Comparison of ENCODE assay signal across 28 cellular contexts in the genomic region with DNA sequence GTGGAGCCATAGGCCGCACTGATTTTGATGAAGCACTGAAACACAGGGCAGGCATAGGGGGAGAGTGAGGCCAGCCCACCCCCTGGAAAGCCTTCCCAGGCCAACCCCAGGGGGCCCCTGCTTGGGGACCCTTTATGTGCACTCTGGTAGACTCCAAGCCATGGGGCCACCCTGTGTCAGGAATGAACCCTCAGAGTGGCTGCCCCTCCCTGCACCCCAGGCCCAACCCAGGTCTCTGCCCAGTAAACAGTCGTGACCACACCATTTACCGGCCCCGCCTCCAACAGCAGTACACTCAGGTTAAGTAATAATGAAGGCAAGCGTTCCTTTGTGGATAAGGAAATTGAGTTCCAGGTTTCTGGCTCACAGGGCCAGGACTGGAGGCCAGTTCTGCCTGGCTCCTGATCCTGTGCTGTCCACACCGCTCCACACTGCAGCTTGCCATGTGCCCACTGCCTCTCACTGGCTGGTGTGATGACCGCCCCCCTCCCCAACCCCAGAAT. TPM values are rescaled to one million over a fixed set of nuclear protein-coding genes. Genes with fewer than 3 reads are reported as not detected.
DNase-seq lines count a peak whose midpoint lies in the region; ATAC-seq, FAIRE-seq and TF ChIP-seq lines count a peak whose summit lies in the region.
"Had no signal": no experiment of that assay in that cellular context is flagged by ENCODE, and none has a peak within 500 bp of the region (broad histone marks: within the 10 kb centered on the region; RNA-seq: fewer than 3 reads in every experiment).

No MANE protein-coding gene starts in this region.

- H3K27ac ChIP-seq in breast epithelium (no peak overlapping the region), HepG2 (ENCODE audit: extremely low read length, insufficient read depth, low read length) (no peak overlapping the region), aorta (ENCODE audit: low read depth in 1 of 2, low read length in 2 of 2) (no peak overlapping the region)
- H3K27ac ChIP-seq: brain microvascular endothelial cell, coronary artery, neural progenitor cell, prostate gland, SK-N-MC, skin epidermis, WERI-Rb-1 had no signal

- no peak for TF ChIP-seq POLR2A in breast epithelium (IDR thresholded peaks at IDR 0.05)
- TF ChIP-seq POLR2A in HepG2 (IDR thresholded peaks at IDR 0.05; ENCODE audit: insufficient read depth in 1 of 2, low read depth in 2 of 2, low read length in 2 of 2), result no peak

- H3K27ac Mint-ChIP-seq in MCF 10A (ENCODE audit: low read depth, unreplicated experiment), result no peak overlapping the region
- no peak overlapping the region for H3K27ac Mint-ChIP-seq in chondrocyte (ENCODE audit: unreplicated experiment)
- H3K27ac Mint-ChIP-seq: activated naive CD8-positive, alpha-beta T cell treated with anti-CD3 and anti-CD28 coated beads, Interleukin-2, amount 50 U/mL, for 24 hours; CD8-positive, alpha-beta memory T cell; T-helper 2 cell treated with Interferon-gamma antibody and Interleukin-4, amounts not matched to agents 5 μg/mL and 100 μg/mL, for 36 hours had no signal

- CTCF ChIA-PET in MCF 10A (lab: Yijun Ruan, JAX), result no interaction called here
- CTCF ChIA-PET in HepG2 (lab: Yijun Ruan, JAX; ENCODE audit: low intra/inter-chr PET ratio, low total read pairs), result no interaction called here

- no TSS peak for BruUV-seq in MCF 10A (replicated peaks; lab: Mats Ljungman, UMichigan)
- no TSS peak for BruUV-seq in HepG2 (replicated peaks; lab: Mats Ljungman, UMichigan)

- H3K4me1 Mint-ChIP-seq in MCF 10A (ENCODE audit: insufficient read depth, unreplicated experiment) (peaks cover 16% of the 10 kb centered on the region), chondrocyte (ENCODE audit: low read depth) (peaks cover 10% of the 10 kb centered on the region)

- TF ChIP-seq EP300 in HepG2 (IDR thresholded peaks at IDR 0.05; ENCODE audit: low read depth in 2 of 2, low read length in 2 of 2) (no peak), HepG2 (CRISPR knock-in tag; IDR thresholded peaks at IDR 0.05; ENCODE audit: borderline replicate concordance) (no peak)

- TF ChIP-seq CTCF in MCF 10A (IDR thresholded peaks at IDR 0.05; ENCODE audit: unreplicated experiment), result no peak
- TF ChIP-seq CTCF in breast epithelium (IDR thresholded peaks at IDR 0.05), result no peak
- TF ChIP-seq CTCF in chondrocyte (IDR thresholded peaks at IDR 0.05), result no peak
- TF ChIP-seq CTCF in HepG2 (CRISPR knock-in tag; IDR thresholded peaks at IDR 0.05), result no peak
- no peak for TF ChIP-seq CTCF in GM13976 (IDR thresholded peaks at IDR 0.05; ENCODE audit: borderline replicate concordance, control extremely low read depth, extremely low read depth, insufficient read depth, missing control alignments)

- H3K4me1 ChIP-seq in breast epithelium, result no peaks in the 10 kb centered on the region
- H3K4me1 ChIP-seq in HepG2 (ENCODE audit: insufficient read depth, low read length), result peaks cover 25% of the 10 kb centered on the region
- no peaks in the 10 kb centered on the region for H3K4me1 ChIP-seq in aorta (ENCODE audit: control insufficient read depth in 1 of 2, insufficient read depth in 2 of 2, low read length in 2 of 2)
- H3K4me1 ChIP-seq: prostate gland had no signal

- in situ Hi-C loops in HepG2 (cut with HindIII; ENCODE audit: extremely low pct_ligation_motif_present, low pct_unique_long_range_greater_than_20kb) (loop anchor here (5.0 kb wide), 1 partner anchor 50 kb away; no protein-coding TSS in a partner anchor), GM13976 (cut with MboI; ENCODE audit: low sequenced_read_pairs, unreplicated experiment) (no loop called here)

- peak; percentile 27 for DNase-seq in MCF 10A (ENCODE audit: unreplicated experiment)
- DNase-seq in breast epithelium (ENCODE audit: low spot score in 2 of 2), result no peak
- DNase-seq in chondrocyte (ENCODE audit: low spot score), result peak; percentile 77
- peak; percentile 12 for DNase-seq in HepG2 (ENCODE audit: low spot score)
- peak; percentile 12 to 36 for DNase-seq in aorta
- no peak for DNase-seq in GM13976 (ENCODE audit: low spot score)
- DNase-seq: activated CD4-positive, alpha-beta T cell treated with anti-CD3 and anti-CD28 coated beads, Interleukin-2, amount 50 U/mL, for 4 hours; activated gamma-delta T cell; activated naive CD8-positive, alpha-beta T cell treated with anti-CD3 and anti-CD28 coated beads, Interleukin-2, amount 50 U/mL, for 24 hours; CD8-positive, alpha-beta memory T cell; glutamatergic neuron; NCI-H1105 treated with DMSO at 0.1 percent for 48 hours; NCI-H2081 treated with DMSO at 0.1 percent for 48 hours; NCI-H524; stimulated activated naive CD4-positive, alpha-beta T cell treated with Interleukin-2 at 50 U/mL for 16 hours; WERI-Rb-1 had no signal

- POLR2A ChIA-PET in MCF 10A (lab: Yijun Ruan, JAX), result no interaction called here
- POLR2A ChIA-PET in HepG2 (lab: Yijun Ruan, JAX), result no interaction called here

- TF ChIP-seq RAD21 in HepG2 (CRISPR knock-in tag; IDR thresholded peaks at IDR 0.05), result no peak

- H4K20me1 ChIP-seq in HepG2 (ENCODE audit: insufficient read depth, low read length), result no peaks in the 10 kb centered on the region

- H3K79me2 ChIP-seq in HepG2 (ENCODE audit: insufficient read depth, low read length), result no peaks in the 10 kb centered on the region

- WGBS in HepG2 (ENCODE audit: low lambda C conversion rate), result 80% methylated on average over 1 of the region's 7 CpGs
- 88 to 89% methylated on average over 7 of the region's 7 CpGs for whole genome bisulfite sequencing in aorta, 2 donors

- H3K4me3 ChIP-seq in breast epithelium, result no peak overlapping the region
- no peak overlapping the region for H3K4me3 ChIP-seq in HepG2 (replicated peaks in 1 of 3; ENCODE audit: insufficient read depth in 1 of 3, low read depth in 2 of 3, low read length in 3 of 3)
- H3K4me3 ChIP-seq in aorta (ENCODE audit: low read length in 2 of 2), result no peak overlapping the region
- H3K4me3 ChIP-seq: coronary artery, neural progenitor cell, prostate gland, SK-N-MC, skin epidermis had no signal

- H3K4me2 ChIP-seq in HepG2 (ENCODE audit: low read depth, low read length), result peak overlapping the region; percentile 50; the same call in 1 of the 2 replicates
- H3K4me2 ChIP-seq: neural progenitor cell had no signal

- FAIRE-seq in HepG2 (lab: Jason Lieb, UNC), result no peak
- FAIRE-seq: GM19239 had no signal

- H3K36me3 ChIP-seq in breast epithelium (no peaks in the 10 kb centered on the region), HepG2 (replicated peaks in 1 of 2; ENCODE audit: control insufficient read depth in 1 of 2, insufficient read depth in 2 of 2, low read length in 2 of 2) (no peaks in the 10 kb centered on the region), aorta (ENCODE audit: control insufficient read depth in 1 of 2, insufficient read depth in 2 of 2, low read length in 1 of 2) (no peaks in the 10 kb centered on the region)
- H3K36me3 ChIP-seq: brain microvascular endothelial cell, neural progenitor cell, prostate gland had no signal

- intact Hi-C loops in MCF 10A (cut with micrococcal nuclease), result no loop called here
- intact Hi-C loops in breast epithelium (cut with DNase I; ENCODE audit: low total_unique reads), result no loop called here
- intact Hi-C loops in HepG2 (cut with micrococcal nuclease; ENCODE audit: unreplicated experiment), result no loop called here
- intact Hi-C loops in aorta (cut with DNase I), result no loop called here

- no peak overlapping the region for H2AFZ ChIP-seq in HepG2 (ENCODE audit: low read length)
- H2AFZ ChIP-seq: neural progenitor cell had no signal

- H3K4me3 Mint-ChIP-seq in MCF 10A (ENCODE audit: unreplicated experiment), result no peak overlapping the region
- H3K4me3 Mint-ChIP-seq in chondrocyte (ENCODE audit: unreplicated experiment), result no peak overlapping the region
- H3K4me3 Mint-ChIP-seq: activated naive CD8-positive, alpha-beta T cell treated with anti-CD3 and anti-CD28 coated beads, Interleukin-2, amount 50 U/mL, for 24 hours; T-helper 2 cell treated with Interferon-gamma antibody and Interleukin-4, amounts not matched to agents 5 μg/mL and 100 μg/mL, for 36 hours had no signal

- H3K9me3 ChIP-seq in breast epithelium (no peaks in the 10 kb centered on the region), HepG2 (ENCODE audit: low read length) (no peaks in the 10 kb centered on the region), aorta (ENCODE audit: control insufficient read depth, low read length) (no peaks in the 10 kb centered on the region)
- H3K9me3 ChIP-seq: prostate gland had no signal

- H3K9ac ChIP-seq in HepG2 (ENCODE audit: insufficient read depth, low read depth, low read length), result no peak overlapping the region
- H3K9ac ChIP-seq: neural progenitor cell had no signal

- ATAC-seq in HepG2 (peak; percentile 34), aorta (ENCODE audit: low FRiP score) (no peak), GM21576 (IDR thresholded peaks at IDR 0.05; ENCODE audit: unreplicated experiment) (no peak), GM21390 (IDR thresholded peaks at IDR 0.05; ENCODE audit: unreplicated experiment) (no peak)
- ATAC-seq: activated naive CD8-positive, alpha-beta T cell treated with anti-CD3 and anti-CD28 coated beads, Interleukin-2, amount 50 U/mL, for 24 hours had no signal

- H3K9me3 Mint-ChIP-seq in MCF 10A (ENCODE audit: unreplicated experiment), result no peaks in the 10 kb centered on the region
- no peaks in the 10 kb centered on the region for H3K9me3 Mint-ChIP-seq in chondrocyte (ENCODE audit: low read depth)
- H3K9me3 Mint-ChIP-seq: activated naive CD8-positive, alpha-beta T cell treated with anti-CD3 and anti-CD28 coated beads, Interleukin-2, amount 50 U/mL, for 24 hours; CD8-positive, alpha-beta memory T cell; neural progenitor cell; T-helper 2 cell treated with Interferon-gamma antibody and Interleukin-4, amounts not matched to agents 5 μg/mL and 100 μg/mL, for 36 hours had no signal

- no peaks in the 10 kb centered on the region for H3K27me3 Mint-ChIP-seq in MCF 10A (ENCODE audit: insufficient read depth, unreplicated experiment)
- H3K27me3 Mint-ChIP-seq in chondrocyte (ENCODE audit: low read depth), result peaks cover 15% of the 10 kb centered on the region

- peaks cover 21% of the 10 kb centered on the region for H3K36me3 Mint-ChIP-seq in MCF 10A (ENCODE audit: insufficient read depth, unreplicated experiment)
- H3K36me3 Mint-ChIP-seq in chondrocyte (ENCODE audit: low read depth), result peaks cover 8% of the 10 kb centered on the region
- H3K36me3 Mint-ChIP-seq: CD8-positive, alpha-beta memory T cell; neural progenitor cell had no signal

- H3K27me3 ChIP-seq in breast epithelium, result no peaks in the 10 kb centered on the region
- peaks cover 0 to 3% of the 10 kb centered on the region in 2 experiments; a peak in 3 of 5 replicates for H3K27me3 ChIP-seq in HepG2 (ENCODE audit: control insufficient read depth in 1 of 2, insufficient read depth in 2 of 2, low read length in 2 of 2)
- no peaks in the 10 kb centered on the region for H3K27me3 ChIP-seq in aorta (ENCODE audit: control insufficient read depth in 1 of 2, insufficient read depth in 2 of 2, low read length in 1 of 2)
- H3K27me3 ChIP-seq: neural progenitor cell had no signal

RNA-seq across cellular contexts. Expression of gene PIMREG, which starts 13.5 kb away (rescaled TPM):
- total RNA-seq in MCF 10A (2022), result 11.0 and 21.7 TPM in 2 replicates
- total RNA-seq in breast epithelium, result 1 to 10 TPM in 1 of 3 donors, not detected in 2; 4.3 TPM
- 5.2 to 7.4 TPM (median 7.0 TPM) in 3 replicates for total RNA-seq in chondrocyte
- 30.3 and 33.8 TPM in 2 replicates for total RNA-seq in HepG2 (2016; rRNA removed; fragmentation: Illumina TruSeq; extraction: Trizol)
- 7.8 and 9.5 TPM in 2 replicates for total RNA-seq in HepG2 (2016; cell fraction: cytosol; rRNA removed; fragmentation: Illumina TruSeq; extraction: Trizol; ENCODE audit: low read depth)
- total RNA-seq in HepG2 (2016; cell fraction: insoluble cytoplasmic fraction; rRNA removed; fragmentation: Illumina TruSeq; extraction: Trizol), result 29.3 and 34.9 TPM in 2 replicates
- 14.8 and 15.2 TPM in 2 replicates for total RNA-seq in HepG2 (2016; cell fraction: membrane; rRNA removed; fragmentation: Illumina TruSeq; extraction: Trizol)
- 14.4 and 16.9 TPM in 2 replicates for total RNA-seq in HepG2 (2016; cell fraction: nucleus; rRNA removed; fragmentation: Illumina TruSeq; extraction: Trizol)
- polyA plus RNA-seq in HepG2 (2011; rRNA removed), result 10.9 and 15.6 TPM in 2 replicates
- polyA plus RNA-seq in HepG2 (2011; cell fraction: cytosol; rRNA removed), result 7.9 and 16.3 TPM in 2 replicates
- polyA plus RNA-seq in HepG2 (2011; cell fraction: nucleus; rRNA removed), result 10.1 and 14.2 TPM in 2 replicates
- 3.0 and 7.2 TPM in 2 replicates for polyA plus RNA-seq in HepG2 (2012)
- polyA plus RNA-seq in HepG2 (2016; cell fraction: cytosol; fragmentation: Illumina TruSeq; extraction: Trizol; ENCODE audit: low read depth), result 8.3 and 8.8 TPM in 2 replicates
- polyA plus RNA-seq in HepG2 (2016; cell fraction: insoluble cytoplasmic fraction; fragmentation: Illumina TruSeq; extraction: Trizol; ENCODE audit: low read depth), result 36.2 and 37.7 TPM in 2 replicates
- polyA plus RNA-seq in HepG2 (2016; cell fraction: membrane; fragmentation: Illumina TruSeq; extraction: Trizol; ENCODE audit: low read depth), result 12.6 and 13.0 TPM in 2 replicates
- 23.4 and 26.5 TPM in 2 replicates for polyA plus RNA-seq in HepG2 (2016; cell fraction: nucleus; fragmentation: Illumina TruSeq; extraction: Trizol; ENCODE audit: insufficient read depth, low read depth)
- 10.1 and 24.0 TPM in 2 replicates for polyA minus RNA-seq in HepG2 (2011; rRNA and poly(A)+ RNA removed; ENCODE audit: low replicate concordance)
- polyA minus RNA-seq in HepG2 (2011; cell fraction: cytosol; rRNA and poly(A)+ RNA removed), result 3.4 and 4.2 TPM in 2 replicates
- 2.9 and 4.1 TPM in 2 replicates for polyA minus RNA-seq in HepG2 (2011; cell fraction: nucleus; rRNA and poly(A)+ RNA removed)
- under 1 TPM in 1 of 2 donors, not detected in 1; 0.84 TPM for total RNA-seq in aorta
- under 1 TPM in 1 of 2 donors, not detected in 1; 0.50 TPM for polyA plus RNA-seq in aorta
- polyA plus RNA-seq: CD8-positive, alpha-beta memory T cell had no signal

RNA-seq across cellular contexts. Expression of gene AIPL1, which starts 22.8 kb away (rescaled TPM):
- not detected in 2 replicates for total RNA-seq in MCF 10A (2022)
- not detected for total RNA-seq in breast epithelium
- not detected in 3 replicates for total RNA-seq in chondrocyte
- not detected in 2 replicates for total RNA-seq in HepG2 (2016; rRNA removed; fragmentation: Illumina TruSeq; extraction: Trizol)
- total RNA-seq in HepG2 (2016; cell fraction: cytosol; rRNA removed; fragmentation: Illumina TruSeq; extraction: Trizol; ENCODE audit: low read depth), result not detected in 2 replicates
- not detected in 2 replicates for total RNA-seq in HepG2 (2016; cell fraction: insoluble cytoplasmic fraction; rRNA removed; fragmentation: Illumina TruSeq; extraction: Trizol)
- not detected in 2 replicates for total RNA-seq in HepG2 (2016; cell fraction: membrane; rRNA removed; fragmentation: Illumina TruSeq; extraction: Trizol)
- total RNA-seq in HepG2 (2016; cell fraction: nucleus; rRNA removed; fragmentation: Illumina TruSeq; extraction: Trizol), result not detected in 2 replicates
- not detected in 2 replicates for polyA plus RNA-seq in HepG2 (2011; rRNA removed)
- not detected in 2 replicates for polyA plus RNA-seq in HepG2 (2011; cell fraction: cytosol; rRNA removed)
- polyA plus RNA-seq in HepG2 (2011; cell fraction: nucleus; rRNA removed), result not detected in 2 replicates
- not detected in 2 replicates for polyA plus RNA-seq in HepG2 (2012)
- polyA plus RNA-seq in HepG2 (2016; cell fraction: cytosol; fragmentation: Illumina TruSeq; extraction: Trizol; ENCODE audit: low read depth), result not detected in 2 replicates
- polyA plus RNA-seq in HepG2 (2016; cell fraction: insoluble cytoplasmic fraction; fragmentation: Illumina TruSeq; extraction: Trizol; ENCODE audit: low read depth), result not detected in 2 replicates
- not detected in 2 replicates for polyA plus RNA-seq in HepG2 (2016; cell fraction: membrane; fragmentation: Illumina TruSeq; extraction: Trizol; ENCODE audit: low read depth)
- not detected in 2 replicates for polyA plus RNA-seq in HepG2 (2016; cell fraction: nucleus; fragmentation: Illumina TruSeq; extraction: Trizol; ENCODE audit: insufficient read depth, low read depth)
- not detected in 2 replicates for polyA minus RNA-seq in HepG2 (2011; rRNA and poly(A)+ RNA removed; ENCODE audit: low replicate concordance)
- polyA minus RNA-seq in HepG2 (2011; cell fraction: cytosol; rRNA and poly(A)+ RNA removed), result not detected in 2 replicates
- not detected in 2 replicates for polyA minus RNA-seq in HepG2 (2011; cell fraction: nucleus; rRNA and poly(A)+ RNA removed)
- not detected for total RNA-seq in aorta
- under 1 TPM in 1 of 2 donors, not detected in 1; 0.25 TPM for polyA plus RNA-seq in aorta
- total RNA-seq: A172; CD8-positive, alpha-beta memory T cell; left lobe of liver; prostate gland had no signal
- polyA plus RNA-seq: CD8-positive, alpha-beta memory T cell had no signal

Comparison
In these comparisons a context has a peak if more than half of its experiments do, and no peak if none do; other contexts are left out.
1. DNase-seq: peak in MCF 10A (single experiment), chondrocyte (single experiment), HepG2 (single experiment) and aorta (2 of 2); none in breast epithelium (0 of 2) and GM13976 (single experiment).